Comparison of ENCODE assay signal across 1 cellular context in the genomic region with DNA sequence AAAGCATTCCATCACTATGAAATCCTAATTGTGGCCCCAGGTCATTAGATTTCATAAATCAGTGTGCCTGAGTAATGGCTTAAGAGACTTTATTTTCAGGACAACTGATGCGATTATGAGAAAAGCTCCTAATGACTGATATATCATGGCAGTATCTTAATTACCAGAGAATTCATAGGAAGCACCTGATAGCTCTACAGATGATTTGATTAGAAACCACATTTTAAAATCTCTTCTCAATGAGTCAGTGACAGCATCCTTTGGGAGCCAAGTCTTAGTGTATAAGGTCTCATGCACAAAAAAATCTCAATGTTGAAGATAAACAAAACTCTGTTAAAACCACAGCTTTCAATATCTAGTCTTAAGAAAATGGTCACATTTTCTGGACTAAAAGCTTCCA.
TF ChIP-seq lines count a peak whose summit lies in the region.

No MANE protein-coding gene starts in this region.

TF ChIP-seq in IMR-90, 13 proteins besides CTCF, POLR2A, EP300 and RAD21 (continued from another document):
- TF ChIP-seq, protein P1, sequence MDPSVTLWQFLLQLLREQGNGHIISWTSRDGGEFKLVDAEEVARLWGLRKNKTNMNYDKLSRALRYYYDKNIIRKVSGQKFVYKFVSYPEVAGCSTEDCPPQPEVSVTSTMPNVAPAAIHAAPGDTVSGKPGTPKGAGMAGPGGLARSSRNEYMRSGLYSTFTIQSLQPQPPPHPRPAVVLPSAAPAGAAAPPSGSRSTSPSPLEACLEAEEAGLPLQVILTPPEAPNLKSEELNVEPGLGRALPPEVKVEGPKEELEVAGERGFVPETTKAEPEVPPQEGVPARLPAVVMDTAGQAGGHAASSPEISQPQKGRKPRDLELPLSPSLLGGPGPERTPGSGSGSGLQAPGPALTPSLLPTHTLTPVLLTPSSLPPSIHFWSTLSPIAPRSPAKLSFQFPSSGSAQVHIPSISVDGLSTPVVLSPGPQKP (IDR thresholded peaks at IDR 0.05; ENCODE audit: borderline replicate concordance, low read depth, low read length) = no peak
- TF ChIP-seq BHLHE40 (IDR thresholded peaks at IDR 0.05; ENCODE audit: low read depth, low read length) (no peak), MXI1 (IDR thresholded peaks at IDR 0.05; ENCODE audit: borderline replicate concordance, low read depth, low read length) (no peak), SMC3 (IDR thresholded peaks at IDR 0.05; ENCODE audit: low read depth, low read length) (no peak)
